Comparison of ENCODE assay signal across 28 cellular contexts in the genomic region with DNA sequence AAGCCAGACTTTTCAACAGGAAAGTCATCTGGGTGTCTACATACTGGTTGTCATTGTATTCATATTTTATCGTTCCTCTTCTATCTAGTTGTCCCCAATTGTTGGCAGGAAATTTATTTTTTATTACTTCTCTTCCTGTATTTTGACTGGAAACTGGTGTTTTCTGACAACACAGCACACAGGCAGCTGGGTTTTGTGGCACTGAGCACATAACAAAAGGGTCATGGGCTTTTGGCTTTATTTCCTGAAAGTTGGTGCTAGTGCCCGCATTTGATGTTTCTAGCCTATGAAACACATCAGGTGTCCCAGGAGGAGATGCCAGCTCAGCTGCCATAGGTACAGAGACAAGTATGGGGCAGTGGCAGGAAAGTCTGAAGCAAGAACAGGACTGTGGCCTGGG.
DNase-seq lines count a peak whose midpoint lies in the region; ATAC-seq, FAIRE-seq and TF ChIP-seq lines count a peak whose summit lies in the region.
"Had no signal": no experiment of that assay in that cellular context is flagged by ENCODE, and none has a peak within 500 bp of the region (broad histone marks: within the 10 kb centered on the region; RNA-seq: fewer than 3 reads in every experiment).

No MANE protein-coding gene starts in this region.

- TF ChIP-seq POLR2A in endothelial cell of umbilical vein (IDR thresholded peaks at IDR 0.05; ENCODE audit: low read depth, low read length) (no peak), spleen (IDR thresholded peaks at IDR 0.05) (no peak)

- no TSS peak for BruUV-seq in endothelial cell of umbilical vein (replicated peaks; lab: Mats Ljungman, UMichigan)

- no peaks in the 10 kb centered on the region for H3K9me1 ChIP-seq in endothelial cell of umbilical vein (replicated peaks; ENCODE audit: control insufficient read depth, extremely low read depth, insufficient read depth, low read length)

- H3K4me1 ChIP-seq in BLaER1 treated with 17β-estradiol and CSF1 and Interleukin-3, amounts not matched to agents 10 nM and 100 nM, result peaks cover 7 to 25% (median 9%) of the 10 kb centered on the region in 10 experiments; a peak in 16 of 20 replicates
- peaks cover 39% of the 10 kb centered on the region for H3K4me1 ChIP-seq in Loucy (ENCODE audit: insufficient read depth, low read length, poor library complexity, severe bottlenecking)
- H3K4me1 ChIP-seq in endothelial cell of umbilical vein (ENCODE audit: control insufficient read depth, extremely low read depth, insufficient read depth, low read length), result peaks cover 16% of the 10 kb centered on the region
- peaks cover 0 to 37% (median 24%) of the 10 kb centered on the region in 6 donors for H3K4me1 ChIP-seq in spleen

- peak; percentile 46 for FAIRE-seq in endothelial cell of umbilical vein (lab: Jason Lieb, UNC)
- FAIRE-seq: GM12891, GM19239, K562, RCC 7860 had no signal

- H2AFZ ChIP-seq in Loucy (ENCODE audit: low read length) (peak overlapping the region; percentile 63; the same call in 1 of the 2 replicates), endothelial cell of umbilical vein (ENCODE audit: low read depth, low read length) (no peak overlapping the region)
- H2AFZ ChIP-seq: GM23248 had no signal

- CTCF ChIA-PET in endothelial cell of umbilical vein (lab: Charles Lee), result no interaction called here

- peak; percentile 83 for DNase-seq in endothelial cell of umbilical vein (ENCODE audit: low read depth, low spot score)
- DNase-seq in spleen, result no peak
- no peak for DNase-seq in HT-29 (ENCODE audit: low spot score)
- DNase-seq in NCI-H2029 treated with DMSO at 0.1 percent for 48 hours (lab: John Stamatoyannopoulos, UW), result no peak
- DNase-seq: C1 segment of cervical spinal cord; Caco-2; CD4-positive, alpha-beta memory T cell; DMS79; EL; GF-D8; GM23248; H9; NCI-H1092; NCI-H1417 treated with DMSO at 0.1 percent for 48 hours; NCI-H187; NCI-H2107; NCI-H446; NCI-H524 treated with DMSO at 0.1 percent for 48 hours; NCI-H774; SIG-M5; SK-N-SH had no signal

- H4K20me1 ChIP-seq in BLaER1 treated with 17β-estradiol and CSF1 and Interleukin-3, amounts not matched to agents 10 nM and 100 nM, result no peaks in the 10 kb centered on the region
- H4K20me1 ChIP-seq in Loucy (ENCODE audit: insufficient read depth, low read length, poor library complexity, severe bottlenecking), result no peaks in the 10 kb centered on the region
- no peaks in the 10 kb centered on the region for H4K20me1 ChIP-seq in endothelial cell of umbilical vein (replicated peaks; ENCODE audit: control insufficient read depth, extremely low read depth, insufficient read depth, low read length)

- H3K9me2 ChIP-seq in Loucy (replicated peaks; ENCODE audit: low read depth, low read length), result no peaks in the 10 kb centered on the region
- H3K9me2 ChIP-seq: SK-N-SH had no signal

- no peaks in the 10 kb centered on the region for H3K36me3 ChIP-seq in BLaER1 treated with 17β-estradiol and CSF1 and Interleukin-3, amounts not matched to agents 10 nM and 100 nM
- H3K36me3 ChIP-seq in Loucy (ENCODE audit: insufficient read depth, low read length), result no peaks in the 10 kb centered on the region
- no peaks in the 10 kb centered on the region for H3K36me3 ChIP-seq in endothelial cell of umbilical vein (ENCODE audit: control insufficient read depth in 2 of 2, extremely low read depth in 1 of 2, insufficient read depth in 2 of 2, low read length in 2 of 2)
- no peaks in the 10 kb centered on the region for H3K36me3 ChIP-seq in spleen

- peak overlapping the region in 7 of 11 experiments; percentile 7 to 67 (median 20); a peak in 8 of 22 replicates for H3K4me2 ChIP-seq in BLaER1 treated with 17β-estradiol and CSF1 and Interleukin-3, amounts not matched to agents 10 nM and 100 nM
- peak overlapping the region; percentile 36 for H3K4me2 ChIP-seq in Loucy (ENCODE audit: low read depth, low read length, poor library complexity, severe bottlenecking)
- H3K4me2 ChIP-seq in endothelial cell of umbilical vein (ENCODE audit: insufficient read depth, low read length), result peak overlapping the region; percentile 16
- H3K4me2 ChIP-seq: SK-N-SH had no signal

- peak overlapping the region in 1 of 11 experiments; percentile 41; a peak in 2 of 22 replicates for H3K27ac ChIP-seq in BLaER1 treated with 17β-estradiol and CSF1 and Interleukin-3, amounts not matched to agents 10 nM and 100 nM
- H3K27ac ChIP-seq in endothelial cell of umbilical vein (ENCODE audit: insufficient read depth, low read depth, low read length), result no peak overlapping the region
- H3K27ac ChIP-seq in spleen, result peak overlapping the region in 7 of 8 donors; percentile 9 to 70 (median 46)
- H3K27ac ChIP-seq: GM23248 had no signal

- no peaks in the 10 kb centered on the region for H3K79me2 ChIP-seq in Loucy (ENCODE audit: insufficient read depth, low read length)
- no peaks in the 10 kb centered on the region for H3K79me2 ChIP-seq in endothelial cell of umbilical vein (ENCODE audit: control insufficient read depth, insufficient read depth, low read length)

- WGBS in spleen, 5 donors, result 18 to 28% (median 21%) methylated on average over 2 of the region's 2 CpGs

- ATAC-seq in GM18858 (IDR thresholded peaks at IDR 0.05; ENCODE audit: unreplicated experiment), result no peak
- ATAC-seq: K562 had no signal

- H3F3A ChIP-seq in Loucy (ENCODE audit: low read depth), result no peaks in the 10 kb centered on the region

- no peak overlapping the region for H3K4me3 ChIP-seq in BLaER1 treated with 17β-estradiol and CSF1 and Interleukin-3, amounts not matched to agents 10 nM and 100 nM
- peak overlapping the region; percentile 1 for H3K4me3 ChIP-seq in Loucy (ENCODE audit: low read length, poor library complexity, severe bottlenecking)
- H3K4me3 ChIP-seq in endothelial cell of umbilical vein (replicated peaks in 1 of 3; ENCODE audit: insufficient read depth in 1 of 3, low read depth in 1 of 3, low read length in 3 of 3), result no peak overlapping the region
- no peak overlapping the region for H3K4me3 ChIP-seq in spleen
- H3K4me3 ChIP-seq: GM23248, K562 had no signal

- POLR2A ChIA-PET in endothelial cell of umbilical vein (lab: Charles Lee), result no interaction called here

- H3K27me3 ChIP-seq in BLaER1 treated with 17β-estradiol and CSF1 and Interleukin-3, amounts not matched to agents 10 nM and 100 nM, result no peaks in the 10 kb centered on the region
- H3K27me3 ChIP-seq in Loucy (ENCODE audit: insufficient read depth, low read length, poor library complexity, severe bottlenecking), result no peaks in the 10 kb centered on the region
- H3K27me3 ChIP-seq in endothelial cell of umbilical vein (ENCODE audit: control insufficient read depth in 2 of 2, insufficient read depth in 2 of 2, low read length in 2 of 2), result no peaks in the 10 kb centered on the region
- H3K27me3 ChIP-seq in spleen (replicated peaks in 1 of 7), result no peaks in the 10 kb centered on the region

- intact Hi-C loops in endothelial cell of umbilical vein (cut with micrococcal nuclease), result no loop called here
- intact Hi-C loops in spleen (cut with DNase I; ENCODE audit: low total_unique reads), result no loop called here

- peaks cover 0 to 8% (median under 1%) of the 10 kb centered on the region in 11 experiments; a peak in 3 of 22 replicates for H3K9me3 ChIP-seq in BLaER1 treated with 17β-estradiol and CSF1 and Interleukin-3, amounts not matched to agents 10 nM and 100 nM (replicated peaks in 1 of 11)
- H3K9me3 ChIP-seq in Loucy (ENCODE audit: insufficient read depth, low read depth, low read length) (no peaks in the 10 kb centered on the region), endothelial cell of umbilical vein (replicated peaks; ENCODE audit: control insufficient read depth, insufficient read depth, low read length) (no peaks in the 10 kb centered on the region), spleen (peaks cover 0 to under 1% (median 0%) of the 10 kb centered on the region in 8 donors)
- H3K9me3 ChIP-seq: Caco-2, SK-N-SH had no signal

- TF ChIP-seq CTCF in Loucy (conservative IDR thresholded peaks at IDR 0.05; ENCODE audit: low read length) (no peak), endothelial cell of umbilical vein (IDR thresholded peaks at IDR 0.05; ENCODE audit: extremely low read depth in 1 of 2, insufficient read depth in 1 of 2, low read depth in 1 of 2, low read length in 2 of 2) (no peak), spleen (IDR thresholded peaks at IDR 0.05 in 8 of 11, conservative IDR thresholded peaks at IDR 0.05 in 3 of 11) (no peak)

- H3K9ac ChIP-seq in BLaER1 treated with 17β-estradiol and CSF1 and Interleukin-3, amounts not matched to agents 10 nM and 100 nM, result no peak overlapping the region
- H3K9ac ChIP-seq in Loucy (ENCODE audit: low read depth, low read length, poor library complexity, severe bottlenecking) (peak overlapping the region; percentile 17), endothelial cell of umbilical vein (replicated peaks; ENCODE audit: extremely low read depth, insufficient read depth, low read length) (no peak overlapping the region)
- H3K9ac ChIP-seq: GM23248, SK-N-SH had no signal

- dilution Hi-C loops in endothelial cell of umbilical vein (cut with MboI; ENCODE audit: extremely low pct_ligation_motif_present, low sequenced_read_pairs), result no loop called here

TF ChIP-seq in endothelial cell of umbilical vein, 7 proteins besides CTCF, POLR2A, EP300 and RAD21:
- TF ChIP-seq POLR2AphosphoS5 (IDR thresholded peaks at IDR 0.05; ENCODE audit: insufficient read depth, low read depth, low read length) (no peak), JUN (IDR thresholded peaks at IDR 0.05; ENCODE audit: borderline replicate concordance, insufficient read depth, insufficient read length, low read depth) (no peak), MAX (IDR thresholded peaks at IDR 0.05; ENCODE audit: insufficient read depth, insufficient read length) (no peak), FOS (IDR thresholded peaks at IDR 0.05; ENCODE audit: borderline replicate concordance, insufficient read depth, low read length) (no peak), EZH2 (IDR thresholded peaks at IDR 0.05; ENCODE audit: borderline replicate concordance, low read depth, low read length, severe bottlenecking) (no peak), MYC (IDR thresholded peaks at IDR 0.05; ENCODE audit: low read depth, low read length) (no peak), GATA2 (IDR thresholded peaks at IDR 0.05; ENCODE audit: insufficient read depth, insufficient read length, low read depth, low read length) (no peak)
